In the genomic region with DNA sequence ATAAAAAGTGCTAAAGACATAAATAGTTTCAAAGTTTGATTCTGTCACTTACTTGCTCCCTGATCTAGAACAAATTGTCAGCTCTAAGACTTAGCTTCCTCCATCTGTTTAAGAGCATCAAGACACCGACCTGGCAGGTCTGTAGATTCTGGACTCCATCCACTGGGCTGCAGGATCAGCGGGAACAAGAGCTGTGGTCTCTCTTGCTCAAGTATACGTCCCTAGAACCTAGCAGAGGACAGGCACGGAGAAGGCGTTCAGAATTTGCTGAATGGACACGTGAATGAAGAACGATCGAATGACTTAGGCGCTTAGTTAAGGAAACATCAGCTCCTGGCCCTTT, we compare ENCODE assay signal across 2 cellular contexts.
TF ChIP-seq lines count a peak whose summit lies in the region.

No MANE protein-coding gene starts in this region.

TF ChIP-seq in GM12878, 131 proteins besides CTCF, POLR2A, EP300 and RAD21:
- TF ChIP-seq, protein P1, sequence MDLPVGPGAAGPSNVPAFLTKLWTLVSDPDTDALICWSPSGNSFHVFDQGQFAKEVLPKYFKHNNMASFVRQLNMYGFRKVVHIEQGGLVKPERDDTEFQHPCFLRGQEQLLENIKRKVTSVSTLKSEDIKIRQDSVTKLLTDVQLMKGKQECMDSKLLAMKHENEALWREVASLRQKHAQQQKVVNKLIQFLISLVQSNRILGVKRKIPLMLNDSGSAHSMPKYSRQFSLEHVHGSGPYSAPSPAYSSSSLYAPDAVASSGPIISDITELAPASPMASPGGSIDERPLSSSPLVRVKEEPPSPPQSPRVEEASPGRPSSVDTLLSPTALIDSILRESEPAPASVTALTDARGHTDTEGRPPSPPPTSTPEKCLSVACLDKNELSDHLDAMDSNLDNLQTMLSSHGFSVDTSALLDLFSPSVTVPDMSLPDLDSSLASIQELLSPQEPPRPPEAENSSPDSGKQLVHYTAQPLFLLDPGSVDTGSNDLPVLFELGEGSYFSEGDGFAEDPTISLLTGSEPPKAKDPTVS (IDR thresholded peaks at IDR 0.05; ENCODE audit: low read depth, low read length): no peak
- TF ChIP-seq ZZZ3 (IDR thresholded peaks at IDR 0.05; ENCODE audit: control insufficient read depth, insufficient read length, low read depth): no peak
- no peak for TF ChIP-seq FOS (IDR thresholded peaks at IDR 0.05; ENCODE audit: borderline replicate concordance, extremely low read depth, insufficient read length)
- TF ChIP-seq TCF7 (IDR thresholded peaks at IDR 0.05; ENCODE audit: borderline replicate concordance): no peak
- no peak for TF ChIP-seq SMAD5 (IDR thresholded peaks at IDR 0.05; ENCODE audit: low read depth)
- no peak for TF ChIP-seq SP1 (IDR thresholded peaks at IDR 0.05; ENCODE audit: low read depth, low read length)
- TF ChIP-seq, protein P2, sequence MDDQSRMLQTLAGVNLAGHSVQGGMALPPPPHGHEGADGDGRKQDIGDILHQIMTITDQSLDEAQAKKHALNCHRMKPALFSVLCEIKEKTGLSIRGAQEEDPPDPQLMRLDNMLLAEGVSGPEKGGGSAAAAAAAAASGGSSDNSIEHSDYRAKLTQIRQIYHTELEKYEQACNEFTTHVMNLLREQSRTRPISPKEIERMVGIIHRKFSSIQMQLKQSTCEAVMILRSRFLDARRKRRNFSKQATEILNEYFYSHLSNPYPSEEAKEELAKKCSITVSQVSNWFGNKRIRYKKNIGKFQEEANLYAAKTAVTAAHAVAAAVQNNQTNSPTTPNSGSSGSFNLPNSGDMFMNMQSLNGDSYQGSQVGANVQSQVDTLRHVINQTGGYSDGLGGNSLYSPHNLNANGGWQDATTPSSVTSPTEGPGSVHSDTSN (IDR thresholded peaks at IDR 0.05; ENCODE audit: insufficient replicate concordance, low read depth, low read length): no peak
- TF ChIP-seq ZNF622 (IDR thresholded peaks at IDR 0.05): no peak
- TF ChIP-seq BMI1 (IDR thresholded peaks at IDR 0.05; ENCODE audit: borderline replicate concordance): no peak

TF ChIP-seq in liver, 16 proteins besides CTCF, POLR2A, EP300 and RAD21:
- TF ChIP-seq TAF1 (conservative IDR thresholded peaks at IDR 0.05): no peak
- TF ChIP-seq, protein P3, sequence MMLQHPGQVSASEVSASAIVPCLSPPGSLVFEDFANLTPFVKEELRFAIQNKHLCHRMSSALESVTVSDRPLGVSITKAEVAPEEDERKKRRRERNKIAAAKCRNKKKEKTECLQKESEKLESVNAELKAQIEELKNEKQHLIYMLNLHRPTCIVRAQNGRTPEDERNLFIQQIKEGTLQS (IDR thresholded peaks at IDR 0.05): no peak
- TF ChIP-seq RXRA (IDR thresholded peaks at IDR 0.05): no peak
- TF ChIP-seq YY1 (IDR thresholded peaks at IDR 0.05): no peak
